2 cellular contexts compared by ENCODE assay signal in the genomic region with DNA sequence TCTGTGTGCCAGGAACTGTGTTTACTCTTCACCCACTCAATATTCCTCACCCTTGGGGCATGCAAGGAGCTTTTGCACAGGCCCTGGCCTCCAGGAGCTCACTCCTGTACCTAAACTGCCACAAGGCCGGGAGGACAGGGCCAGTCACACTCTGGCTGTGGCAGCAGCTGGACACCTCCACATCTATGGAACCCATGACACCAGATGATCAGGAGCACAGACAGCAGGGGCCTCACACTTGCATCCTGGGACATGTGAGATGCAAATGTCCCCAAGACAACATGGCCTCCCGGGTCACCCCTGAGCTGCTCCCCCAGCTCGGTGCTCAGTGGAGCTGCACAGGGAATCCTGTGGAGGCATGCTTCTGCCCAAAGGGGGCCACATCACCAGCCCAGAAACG.
TF ChIP-seq lines count a peak whose summit lies in the region.

No MANE protein-coding gene starts in this region.

TF ChIP-seq in GM23338, 12 proteins besides CTCF, POLR2A, EP300 and RAD21 (continued from another document):
- TF ChIP-seq POLR2AphosphoS5 (IDR thresholded peaks at IDR 0.05; ENCODE audit: low read depth) (no peak), JUNB (IDR thresholded peaks at IDR 0.05; ENCODE audit: unreplicated experiment) (no peak), NANOG (IDR thresholded peaks at IDR 0.05; ENCODE audit: borderline replicate concordance) (no peak), ZNF331 (CRISPR knock-in tag; IDR thresholded peaks at IDR 0.05; ENCODE audit: low read depth) (no peak), CREB1 (CRISPR knock-in tag; IDR thresholded peaks at IDR 0.05; ENCODE audit: low read depth) (no peak)
- TF ChIP-seq, protein P1, sequence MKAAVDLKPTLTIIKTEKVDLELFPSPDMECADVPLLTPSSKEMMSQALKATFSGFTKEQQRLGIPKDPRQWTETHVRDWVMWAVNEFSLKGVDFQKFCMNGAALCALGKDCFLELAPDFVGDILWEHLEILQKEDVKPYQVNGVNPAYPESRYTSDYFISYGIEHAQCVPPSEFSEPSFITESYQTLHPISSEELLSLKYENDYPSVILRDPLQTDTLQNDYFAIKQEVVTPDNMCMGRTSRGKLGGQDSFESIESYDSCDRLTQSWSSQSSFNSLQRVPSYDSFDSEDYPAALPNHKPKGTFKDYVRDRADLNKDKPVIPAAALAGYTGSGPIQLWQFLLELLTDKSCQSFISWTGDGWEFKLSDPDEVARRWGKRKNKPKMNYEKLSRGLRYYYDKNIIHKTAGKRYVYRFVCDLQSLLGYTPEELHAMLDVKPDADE (IDR thresholded peaks at IDR 0.05) = no peak

TF ChIP-seq in IMR-90, 13 proteins besides CTCF, POLR2A, EP300 and RAD21:
- TF ChIP-seq, protein P2, sequence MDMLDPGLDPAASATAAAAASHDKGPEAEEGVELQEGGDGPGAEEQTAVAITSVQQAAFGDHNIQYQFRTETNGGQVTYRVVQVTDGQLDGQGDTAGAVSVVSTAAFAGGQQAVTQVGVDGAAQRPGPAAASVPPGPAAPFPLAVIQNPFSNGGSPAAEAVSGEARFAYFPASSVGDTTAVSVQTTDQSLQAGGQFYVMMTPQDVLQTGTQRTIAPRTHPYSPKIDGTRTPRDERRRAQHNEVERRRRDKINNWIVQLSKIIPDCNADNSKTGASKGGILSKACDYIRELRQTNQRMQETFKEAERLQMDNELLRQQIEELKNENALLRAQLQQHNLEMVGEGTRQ (IDR thresholded peaks at IDR 0.05; ENCODE audit: low read depth, low read length) = no peak
- no peak for TF ChIP-seq NFE2L2 (IDR thresholded peaks at IDR 0.05; ENCODE audit: low read depth, low read length)
- TF ChIP-seq, protein P3, sequence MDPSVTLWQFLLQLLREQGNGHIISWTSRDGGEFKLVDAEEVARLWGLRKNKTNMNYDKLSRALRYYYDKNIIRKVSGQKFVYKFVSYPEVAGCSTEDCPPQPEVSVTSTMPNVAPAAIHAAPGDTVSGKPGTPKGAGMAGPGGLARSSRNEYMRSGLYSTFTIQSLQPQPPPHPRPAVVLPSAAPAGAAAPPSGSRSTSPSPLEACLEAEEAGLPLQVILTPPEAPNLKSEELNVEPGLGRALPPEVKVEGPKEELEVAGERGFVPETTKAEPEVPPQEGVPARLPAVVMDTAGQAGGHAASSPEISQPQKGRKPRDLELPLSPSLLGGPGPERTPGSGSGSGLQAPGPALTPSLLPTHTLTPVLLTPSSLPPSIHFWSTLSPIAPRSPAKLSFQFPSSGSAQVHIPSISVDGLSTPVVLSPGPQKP (IDR thresholded peaks at IDR 0.05; ENCODE audit: borderline replicate concordance, low read depth, low read length) = no peak
- TF ChIP-seq RFX5 (IDR thresholded peaks at IDR 0.05; ENCODE audit: low read depth, low read length) = no peak
- TF ChIP-seq FOS (IDR thresholded peaks at IDR 0.05; ENCODE audit: low read depth, low read length) = no peak
- no peak for TF ChIP-seq CHD1 (IDR thresholded peaks at IDR 0.05; ENCODE audit: low read depth, low read length)
- TF ChIP-seq CEBPB (IDR thresholded peaks at IDR 0.05; ENCODE audit: low read depth, low read length) = no peak
- TF ChIP-seq BHLHE40 (IDR thresholded peaks at IDR 0.05; ENCODE audit: low read depth, low read length) = no peak
- no peak for TF ChIP-seq MXI1 (IDR thresholded peaks at IDR 0.05; ENCODE audit: borderline replicate concordance, low read depth, low read length)
- TF ChIP-seq MAFK (IDR thresholded peaks at IDR 0.05; ENCODE audit: low read depth, low read length) = no peak
- TF ChIP-seq MAZ (IDR thresholded peaks at IDR 0.05; ENCODE audit: borderline replicate concordance, low read depth, low read length) = no peak
- TF ChIP-seq SMC3 (IDR thresholded peaks at IDR 0.05; ENCODE audit: low read depth, low read length) = no peak
- TF ChIP-seq RCOR1 (IDR thresholded peaks at IDR 0.05; ENCODE audit: insufficient replicate concordance, low read length) = no peak
